ENCODE assay signal across 15 cellular contexts in genomic region chr3:165159760-165160421, GRCh38. TPM values are rescaled to one million over a fixed set of nuclear protein-coding genes. Genes with fewer than 3 reads are reported as not detected.
"Had no signal": no experiment of that assay in that cellular context is flagged by ENCODE, and none has a peak within 500 bp of the region (broad histone marks: within the 10 kb centered on the region; RNA-seq: fewer than 3 reads in every experiment).

No MANE protein-coding gene starts in this region.

- H3K36me3 ChIP-seq: uterus had no signal

- H3K9me3 ChIP-seq: uterus had no signal

- H3K4me1 ChIP-seq: uterus had no signal

- H3K27me3 ChIP-seq: uterus had no signal

- H3K27ac ChIP-seq: epithelial cell of prostate, uterus had no signal

- DNase-seq: activated B cell treated with CpG ODN at 0.5 μM for 24 hours; activated CD4-positive, alpha-beta T cell treated with anti-CD3 and anti-CD28 coated beads, Interleukin-2, amount 10 ng/mL, durations not matched to agents 7 days and 5 days; activated CD8-positive, alpha-beta memory T cell treated with anti-CD3 and anti-CD28 coated beads for 24 hours; activated naive CD4-positive, alpha-beta T cell treated with anti-CD3 and anti-CD28 coated beads, Interleukin-2, amount 10 ng/mL, durations not matched to agents 7 days and 5 days; activated T-cell treated with anti-CD3 and anti-CD28 coated beads for 4 hours; effector memory CD8-positive, alpha-beta T cell; stimulated activated CD4-positive, alpha-beta T cell treated with anti-CD3 and anti-CD28 coated beads, Interleukin-15, amount 100 ng/mL, for 24 hours; stimulated activated CD4-positive, alpha-beta T cell treated with anti-CD3 and anti-CD28 coated beads, Interleukin-4, amount 100 ng/mL, for 4 hours; stimulated activated naive CD8-positive, alpha-beta T cell treated with anti-CD3 and anti-CD28 coated beads, Interleukin-15, amount 100 ng/mL, for 72 hours; T-helper 2 cell; uterus had no signal

- FAIRE-seq: TTC549 had no signal

- H3K4me3 ChIP-seq: uterus had no signal

RNA-seq across cellular contexts. Expression of gene SLITRK3, which starts 36.3 kb away (rescaled TPM):
- total RNA-seq: activated B cell treated with CpG ODN at 0.5 μM for 24 hours; activated CD4-positive, alpha-beta T cell treated with anti-CD3 and anti-CD28 coated beads, Interleukin-2, amount 10 ng/mL, durations not matched to agents 7 days and 5 days; activated T-helper 2 cell treated with anti-CD3 and anti-CD28 coated beads, Interferon-gamma antibody, Interleukin-2, Interleukin-4, amounts not matched to agents 10 μg/mL and 5 μg/mL and 100 μg/mL, durations not matched to agents 14 hours and 24 hours and 36 hours; osteoblast had no signal
